9 cellular contexts compared by ENCODE assay signal in genomic region chr6:108737594-108738546, GRCh38.
A peak's percentile ranks its signal among the peaks of the same experiment; 100 is the strongest.
DNase-seq lines count a peak whose midpoint lies in the region; TF ChIP-seq lines count a peak whose summit lies in the region.
"Had no signal": no experiment of that assay in that cellular context is flagged by ENCODE, and none has a peak within 500 bp of the region (broad histone marks: within the 10 kb centered on the region; RNA-seq: fewer than 3 reads in every experiment).

No MANE protein-coding gene starts in this region.

- TF ChIP-seq CTCF in fibroblast of pulmonary artery (IDR thresholded peaks at IDR 0.05; ENCODE audit: low read length, missing control alignments) = no peak

- DNase-seq in activated CD4-positive, alpha-beta T cell treated with anti-CD3 and anti-CD28 coated beads for 48 hours = peak; percentile 66
- DNase-seq in activated CD4-positive, alpha-beta T cell treated with anti-CD3 and anti-CD28 coated beads for 4 hours = no peak
- DNase-seq in SIG-M5 treated with dmso at 0.1 percent for 504 hours (lab: John Stamatoyannopoulos, UW; ENCODE audit: unreplicated experiment) (peak; percentile 54), fibroblast of pulmonary artery (ENCODE audit: low read depth) (peak; percentile 92), activated gamma-delta T cell treated with Interleukin-2 at 50 U/mL for 16 hours (no peak), cerebellar cortex (ENCODE audit: low spot score) (no peak), medulla oblongata (ENCODE audit: extremely low spot score) (no peak)
- DNase-seq in stimulated activated CD4-positive, alpha-beta T cell treated with anti-CD3 and anti-CD28 coated beads, TNF-alpha, amount 100 ng/mL, for 48 hours (ENCODE audit: low read depth in 3 of 3) = peak; percentile 31 to 35 (median 35)

- no peak overlapping the region for H3K4me3 ChIP-seq in fibroblast of pulmonary artery (replicated peaks; ENCODE audit: low read depth, low read length)
- H3K4me3 ChIP-seq: BLaER1 had no signal

Comparison
In these comparisons a context has a peak if more than half of its experiments do, and no peak if none do; other contexts are left out.
1. DNase-seq: peak in activated CD4-positive, alpha-beta T cell treated with anti-CD3 and anti-CD28 coated beads for 48 hours (single experiment), SIG-M5 treated with dmso at 0.1 percent for 504 hours (single experiment), fibroblast of pulmonary artery (single experiment) and stimulated activated CD4-positive, alpha-beta T cell treated with anti-CD3 and anti-CD28 coated beads, TNF-alpha, amount 100 ng/mL, for 48 hours (3 of 3); none in activated CD4-positive, alpha-beta T cell treated with anti-CD3 and anti-CD28 coated beads for 4 hours (0 of 2), activated gamma-delta T cell treated with Interleukin-2 at 50 U/mL for 16 hours (single experiment), cerebellar cortex (single experiment) and medulla oblongata (single experiment).